In the genomic region with DNA sequence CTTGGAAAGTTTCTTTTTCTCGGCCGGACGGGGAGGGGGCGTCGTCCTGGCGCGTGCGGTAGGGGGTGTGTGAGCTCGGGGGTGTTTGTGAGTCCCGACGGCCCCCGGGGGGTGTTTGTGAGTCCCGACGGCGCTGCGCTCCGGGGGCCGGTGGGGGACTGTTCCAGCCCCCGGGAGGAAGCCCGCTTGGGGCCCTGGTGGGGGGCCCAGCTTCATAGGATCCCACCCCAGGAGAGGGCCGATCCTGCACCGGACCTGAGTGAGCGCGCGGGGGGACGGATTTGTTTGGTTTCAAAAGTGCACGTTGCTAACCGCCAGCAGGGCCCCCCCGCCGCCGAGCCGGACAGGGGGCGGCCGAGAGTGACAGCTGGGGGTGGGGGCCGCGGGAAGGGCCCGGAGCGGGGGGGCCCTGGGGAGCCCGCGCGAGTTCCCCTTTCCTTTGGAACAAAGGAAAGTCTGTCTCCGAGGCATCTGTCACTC, we compare ENCODE assay signal across 8 cellular contexts. TPM values are rescaled to one million over a fixed set of nuclear protein-coding genes. Genes with fewer than 3 reads are reported as not detected.
DNase-seq lines count a peak whose midpoint lies in the region; ATAC-seq and TF ChIP-seq lines count a peak whose summit lies in the region.

No MANE protein-coding gene starts in this region.

- no peak for TF ChIP-seq CTCF in activated B cell treated with CpG ODN at 0.5 μM for 24 hours (IDR thresholded peaks at IDR 0.05)

- POLR2A ChIA-PET in activated B cell treated with CpG ODN at 0.5 μM for 24 hours (lab: Charles Lee): interaction anchor here (0.6 to 9.7 kb wide), 10 partner anchors 9 to 620 kb away, joined by 3 to 268 read pairs (median 6); a partner anchor contains a TSS

- H3K9me3 Mint-ChIP-seq in activated B cell treated with CpG ODN at 0.5 μM for 24 hours (no peaks in the 10 kb centered on the region), naive B cell (no peaks in the 10 kb centered on the region)

- no peak for TF ChIP-seq POLR2A in erythroblast (IDR thresholded peaks at IDR 0.05; ENCODE audit: low read length)

- ATAC-seq in activated B cell treated with CpG ODN at 0.5 μM for 24 hours (ENCODE audit: low read depth) (peak; percentile 4), naive B cell (ENCODE audit: low read depth in 2 of 2) (peak; percentile 16 to 22), HG02973 (IDR thresholded peaks at IDR 0.05; ENCODE audit: unreplicated experiment) (no peak)

- H3K27me3 Mint-ChIP-seq in activated B cell treated with CpG ODN at 0.5 μM for 24 hours (no peaks in the 10 kb centered on the region), naive B cell (no peaks in the 10 kb centered on the region)

- DNase-seq in EH (ENCODE audit: low read depth) (peak; percentile 11), HuH-7 (ENCODE audit: low spot score) (peak; percentile 38), activated B cell treated with CpG ODN at 0.5 μM for 24 hours (peak; percentile 55), erythroblast (lab: John Stamatoyannopoulos, UW) (peak; percentile 30 to 44), naive B cell (peak; percentile 65), ureter (ENCODE audit: low spot score) (peak; percentile 55), DMS114 treated with DMSO at 0.1 percent for 48 hours (lab: John Stamatoyannopoulos, UW; ENCODE audit: unreplicated experiment) (no peak)

- H3K4me1 Mint-ChIP-seq in activated B cell treated with CpG ODN at 0.5 μM for 24 hours (peaks cover 36% of the 10 kb centered on the region), naive B cell (peaks cover 33 to 44% (median 39%) of the 10 kb centered on the region in 3 donors)

- peaks cover 17% of the 10 kb centered on the region for H3K36me3 Mint-ChIP-seq in activated B cell treated with CpG ODN at 0.5 μM for 24 hours (ENCODE audit: low read depth)
- no peaks in the 10 kb centered on the region for H3K36me3 Mint-ChIP-seq in naive B cell

- H3K27ac Mint-ChIP-seq in activated B cell treated with CpG ODN at 0.5 μM for 24 hours: peak overlapping the region; percentile 69
- H3K27ac Mint-ChIP-seq in naive B cell: peak overlapping the region; percentile 70 to 97 (median 90)

- peak overlapping the region; percentile 90 for H3K4me3 Mint-ChIP-seq in activated B cell treated with CpG ODN at 0.5 μM for 24 hours
- peak overlapping the region; percentile 67 to 99 (median 90) for H3K4me3 Mint-ChIP-seq in naive B cell

- CTCF ChIA-PET in activated B cell treated with CpG ODN at 0.5 μM for 24 hours (lab: Charles Lee): interaction anchor here (1.8 to 5.3 kb wide), 2 partner anchors 21 to 31 kb away, joined by 11 to 39 read pairs; a partner anchor contains a TSS

- intact Hi-C loops in activated B cell treated with CpG ODN at 0.5 μM for 24 hours (cut with micrococcal nuclease): loop anchor here (1.0 to 5.0 kb wide), 4 partner anchors 18 to 198 kb away; a partner anchor contains a TSS

RNA-seq across cellular contexts. Expression of a gene that starts 0.4 kb away (rescaled TPM):
- total RNA-seq in activated B cell treated with CpG ODN at 0.5 μM for 24 hours: 40.8 and 43.8 TPM in 2 replicates
- polyA plus RNA-seq in naive B cell (ENCODE audit: low read depth in 6 of 6): 10 to 100 TPM; 33.3 to 50.5 (median 39.9) TPM
- total RNA-seq in ureter: 18.8 TPM

RNA-seq across cellular contexts. Expression of a gene that starts 31.7 kb away (rescaled TPM):
- total RNA-seq in activated B cell treated with CpG ODN at 0.5 μM for 24 hours: 54.9 and 55.7 TPM in 2 replicates
- 100 to 1,000 TPM in 5 of 6 donors, 10 to 100 TPM in 1; 84.9 to 162 (median 111) TPM for polyA plus RNA-seq in naive B cell (ENCODE audit: low read depth in 6 of 6)
- 83.6 TPM for total RNA-seq in ureter

RNA-seq across cellular contexts. Expression of a gene that starts 32.5 kb away (rescaled TPM):
- 5.4 and 8.0 TPM in 2 replicates for total RNA-seq in activated B cell treated with CpG ODN at 0.5 μM for 24 hours
- polyA plus RNA-seq in naive B cell (ENCODE audit: low read depth in 6 of 6): 1 to 10 TPM in 2 of 6 donors, under 1 TPM in 4; 0.13 to 2.5 (median 0.78) TPM
- 1,028 TPM for total RNA-seq in ureter

Comparison
In these comparisons a context has a peak if more than half of its experiments do, and no peak if none do; other contexts are left out.
1. RNA of a gene that starts 32.5 kb away (total RNA-seq): 1,028 TPM in ureter (single experiment); 5.4 to 8.0 TPM in activated B cell treated with CpG ODN at 0.5 μM for 24 hours; every median in the first group is over 100 times any median in the second.